In genomic region chr10:52551036-52551435, GRCh38 we compare ENCODE assay signal across 1 cellular context.
TF ChIP-seq lines count a peak whose summit lies in the region.

No MANE protein-coding gene starts in this region.

TF ChIP-seq in A549, 52 proteins besides CTCF, POLR2A, EP300 and RAD21 (continued from another document):
- TF ChIP-seq REST (IDR thresholded peaks at IDR 0.05) (no peak), RNF2 (IDR thresholded peaks at IDR 0.05; ENCODE audit: borderline replicate concordance, low read depth) (no peak), NFE2L2 (conservative IDR thresholded peaks at IDR 0.05; ENCODE audit: low read length) (no peak), TFCP2L1 (CRISPR knock-in tag; IDR thresholded peaks at IDR 0.05) (no peak)
- TF ChIP-seq, protein P1, sequence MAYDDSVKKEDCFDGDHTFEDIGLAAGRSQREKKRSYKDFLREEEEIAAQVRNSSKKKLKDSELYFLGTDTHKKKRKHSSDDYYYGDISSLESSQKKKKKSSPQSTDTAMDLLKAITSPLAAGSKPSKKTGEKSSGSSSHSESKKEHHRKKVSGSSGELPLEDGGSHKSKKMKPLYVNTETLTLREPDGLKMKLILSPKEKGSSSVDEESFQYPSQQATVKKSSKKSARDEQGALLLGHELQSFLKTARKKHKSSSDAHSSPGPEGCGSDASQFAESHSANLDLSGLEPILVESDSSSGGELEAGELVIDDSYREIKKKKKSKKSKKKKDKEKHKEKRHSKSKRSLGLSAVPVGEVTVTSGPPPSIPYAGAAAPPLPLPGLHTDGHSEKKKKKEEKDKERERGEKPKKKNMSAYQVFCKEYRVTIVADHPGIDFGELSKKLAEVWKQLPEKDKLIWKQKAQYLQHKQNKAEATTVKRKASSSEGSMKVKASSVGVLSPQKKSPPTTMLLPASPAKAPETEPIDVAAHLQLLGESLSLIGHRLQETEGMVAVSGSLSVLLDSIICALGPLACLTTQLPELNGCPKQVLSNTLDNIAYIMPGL (CRISPR knock-in tag; IDR thresholded peaks at IDR 0.05; ENCODE audit: borderline replicate concordance) = no peak
- TF ChIP-seq, protein P2, sequence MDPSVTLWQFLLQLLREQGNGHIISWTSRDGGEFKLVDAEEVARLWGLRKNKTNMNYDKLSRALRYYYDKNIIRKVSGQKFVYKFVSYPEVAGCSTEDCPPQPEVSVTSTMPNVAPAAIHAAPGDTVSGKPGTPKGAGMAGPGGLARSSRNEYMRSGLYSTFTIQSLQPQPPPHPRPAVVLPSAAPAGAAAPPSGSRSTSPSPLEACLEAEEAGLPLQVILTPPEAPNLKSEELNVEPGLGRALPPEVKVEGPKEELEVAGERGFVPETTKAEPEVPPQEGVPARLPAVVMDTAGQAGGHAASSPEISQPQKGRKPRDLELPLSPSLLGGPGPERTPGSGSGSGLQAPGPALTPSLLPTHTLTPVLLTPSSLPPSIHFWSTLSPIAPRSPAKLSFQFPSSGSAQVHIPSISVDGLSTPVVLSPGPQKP (IDR thresholded peaks at IDR 0.05; ENCODE audit: low read depth, low read length) = no peak
TF ChIP-seq in A549: peak in this region for 0.
